8 cellular contexts compared by ENCODE assay signal in the genomic region with DNA sequence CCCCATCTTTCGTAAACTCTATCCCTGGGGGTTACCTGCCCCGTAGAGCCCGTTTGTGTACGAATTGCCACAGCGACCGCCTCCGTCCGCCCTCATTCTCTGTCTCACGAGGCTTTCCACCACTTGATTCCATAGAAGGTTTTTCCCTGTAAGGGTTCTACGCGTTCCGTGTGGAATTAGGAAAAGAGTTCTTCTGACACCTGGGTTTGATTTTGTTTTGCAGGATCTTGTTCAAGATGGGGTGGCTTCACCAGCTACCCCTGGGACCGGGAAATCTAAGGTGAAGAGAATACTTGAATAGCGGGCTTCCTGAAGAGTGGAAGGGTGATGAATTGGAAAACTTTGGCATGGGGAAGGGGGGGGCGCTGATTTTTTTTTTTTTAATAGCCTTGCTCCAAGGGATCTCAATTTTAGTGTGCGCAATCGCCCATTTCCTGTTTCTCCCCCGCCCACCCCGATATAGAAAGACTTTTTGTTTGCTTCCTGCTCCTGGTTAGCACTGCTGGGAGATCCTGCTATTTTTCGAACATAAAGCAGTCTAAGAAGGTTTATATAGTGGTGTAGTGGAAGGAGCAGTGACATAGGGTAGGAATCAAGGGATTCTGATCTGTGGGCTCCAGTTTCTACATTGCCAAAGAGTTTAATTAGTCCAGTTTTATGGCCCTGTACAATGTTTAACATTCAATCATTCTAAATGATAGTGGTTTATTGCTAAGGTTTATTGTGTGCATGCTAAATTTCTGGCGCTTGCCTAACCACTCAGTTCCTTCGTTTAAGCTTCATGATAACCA. TPM values are rescaled to one million over a fixed set of nuclear protein-coding genes. Genes with fewer than 3 reads are reported as not detected.
DNase-seq lines count a peak whose midpoint lies in the region; ATAC-seq and TF ChIP-seq lines count a peak whose summit lies in the region.

No MANE protein-coding gene starts in this region.

- peaks cover 17 to 19% of the 10 kb centered on the region in 2 experiments for H3K4me1 ChIP-seq in neutrophil (ENCODE audit: control insufficient read depth in 1 of 2, insufficient read depth in 1 of 2, low read depth in 1 of 2, low read length in 1 of 2)

- no peaks in the 10 kb centered on the region for H3K27me3 Mint-ChIP-seq in activated T-cell treated with anti-CD3 and anti-CD28 coated beads, Interleukin-2, amount 50 U/mL, for 4 hours (ENCODE audit: low read depth)

- peak; percentile 40 for ATAC-seq in HG02852 (IDR thresholded peaks at IDR 0.05; ENCODE audit: unreplicated experiment)
- peak; percentile 52 to 54 for ATAC-seq in activated T-cell treated with anti-CD3 and anti-CD28 coated beads, Interleukin-2, amount 50 U/mL, for 4 hours

- H3K9me3 ChIP-seq in neutrophil: no peaks in the 10 kb centered on the region

- no peaks in the 10 kb centered on the region for H3K27me3 ChIP-seq in neutrophil

- H3K4me3 ChIP-seq in foreskin fibroblast (ENCODE audit: low read depth in 1 of 2, low read length in 2 of 2) (peak overlapping the region; percentile 92 to 97), neutrophil (ENCODE audit: low read depth in 1 of 2, low read length in 1 of 2) (peak overlapping the region; percentile 78 to 94)

- peak; percentile 30 to 61 (median 44) for DNase-seq in stimulated activated naive CD4-positive, alpha-beta T cell (lab: John Stamatoyannopoulos, UW)
- no peak for DNase-seq in stimulated activated naive CD4-positive, alpha-beta T cell treated with Interleukin-2 at 50 U/mL for 16 hours (lab: John Stamatoyannopoulos, UW)
- DNase-seq in NCI-H345 (lab: John Stamatoyannopoulos, UW) (peak; percentile 25), foreskin fibroblast (peak; percentile 20 to 52), GDM1 (lab: John Stamatoyannopoulos, UW) (no peak)
- no peak for DNase-seq in activated T-cell treated with anti-CD3 and anti-CD28 coated beads, Interleukin-2, amount 50 U/mL, for 4 hours

- no peaks in the 10 kb centered on the region for H3K9me3 Mint-ChIP-seq in activated T-cell treated with anti-CD3 and anti-CD28 coated beads, Interleukin-2, amount 50 U/mL, for 4 hours

- H3K4me3 Mint-ChIP-seq in activated T-cell treated with anti-CD3 and anti-CD28 coated beads, Interleukin-2, amount 50 U/mL, for 4 hours: peak overlapping the region; percentile 99

- peaks cover 28% of the 10 kb centered on the region for H3K36me3 ChIP-seq in neutrophil

- peaks cover 19% of the 10 kb centered on the region for H3K36me3 Mint-ChIP-seq in activated T-cell treated with anti-CD3 and anti-CD28 coated beads, Interleukin-2, amount 50 U/mL, for 4 hours (ENCODE audit: insufficient read depth)

- TF ChIP-seq CTCF in foreskin fibroblast (IDR thresholded peaks at IDR 0.05; ENCODE audit: low read depth, low read length) (no peak), neutrophil (IDR thresholded peaks at IDR 0.05) (no peak)

- peak overlapping the region; percentile 92 for H3K27ac ChIP-seq in neutrophil

- peaks cover 41% of the 10 kb centered on the region for H3K4me1 Mint-ChIP-seq in activated T-cell treated with anti-CD3 and anti-CD28 coated beads, Interleukin-2, amount 50 U/mL, for 4 hours (ENCODE audit: low read depth)

RNA-seq across cellular contexts. Expression of gene GCC2, which starts 0.6 kb away (rescaled TPM):
- total RNA-seq in activated T-cell treated with anti-CD3 and anti-CD28 coated beads, Interleukin-2, amount 50 U/mL, for 4 hours: 10 to 100 TPM; 25.6 to 28.0 (median 27.8) TPM

Comparison
In these comparisons a context has a peak if more than half of its experiments do, and no peak if none do; other contexts are left out.
1. DNase-seq: peak in stimulated activated naive CD4-positive, alpha-beta T cell (6 of 6), NCI-H345 (single experiment) and foreskin fibroblast (2 of 2); none in stimulated activated naive CD4-positive, alpha-beta T cell treated with Interleukin-2 at 50 U/mL for 16 hours (single experiment), activated T-cell treated with anti-CD3 and anti-CD28 coated beads, Interleukin-2, amount 50 U/mL, for 4 hours (single experiment) and GDM1 (single experiment).